16 cellular contexts compared by ENCODE assay signal in genomic region chr11:10655931-10656576, GRCh38. TPM values are rescaled to one million over a fixed set of nuclear protein-coding genes. Genes with fewer than 3 reads are reported as not detected.
DNase-seq lines count a peak whose midpoint lies in the region; ATAC-seq and TF ChIP-seq lines count a peak whose summit lies in the region.
"Had no signal": no experiment of that assay in that cellular context is flagged by ENCODE, and none has a peak within 500 bp of the region (broad histone marks: within the 10 kb centered on the region; RNA-seq: fewer than 3 reads in every experiment).

No MANE protein-coding gene starts in this region.

- DNase-seq in HFFc6 (no peak), mammary epithelial cell (no peak), transverse colon (no peak), SKM-1 (lab: John Stamatoyannopoulos, UW; ENCODE audit: unreplicated experiment) (no peak)
- DNase-seq: activated CD4-positive, alpha-beta T cell treated with anti-CD3 and anti-CD28 coated beads, Interleukin-2, amount 10 ng/mL, durations not matched to agents 24 days and 14 days; activated T-cell treated with anti-CD3 and anti-CD28 coated beads, Interleukin-2, amount 50 U/mL, for 1 hour; CD8-positive, alpha-beta T cell; cortex of kidney; NCI-H1048; SHP77; substantia nigra; T1000 had no signal

- H3K4me2 ChIP-seq in mammary epithelial cell (ENCODE audit: insufficient read depth, low read depth, low read length) = no peak overlapping the region
- H3K4me2 ChIP-seq: neural progenitor cell had no signal

- no peak overlapping the region for H3K9ac ChIP-seq in mammary epithelial cell (ENCODE audit: insufficient read depth, low read length)
- H3K9ac ChIP-seq: neural progenitor cell had no signal

- dilution Hi-C loops in mammary epithelial cell (cut with HindIII; ENCODE audit: low sequenced_read_pairs) = no loop called here

- peaks cover 11% of the 10 kb centered on the region for H3K36me3 Mint-ChIP-seq in HFFc6 (ENCODE audit: low read depth)
- H3K36me3 Mint-ChIP-seq: CD8-positive, alpha-beta T cell; neural progenitor cell had no signal

- H3K4me3 ChIP-seq in mammary epithelial cell (replicated peaks in 1 of 3; ENCODE audit: insufficient read depth in 1 of 3, low read depth in 2 of 3, low read length in 3 of 3) (no peak overlapping the region), muscle layer of duodenum (ENCODE audit: low read depth in 1 of 2, low read length in 2 of 2) (no peak overlapping the region), transverse colon (no peak overlapping the region)
- H3K4me3 ChIP-seq: neural progenitor cell had no signal

- H3K9me3 Mint-ChIP-seq in HFFc6 = no peaks in the 10 kb centered on the region
- H3K9me3 Mint-ChIP-seq: activated CD4-positive, alpha-beta T cell treated with anti-CD3 and anti-CD28 coated beads, Interleukin-2, amount 10 ng/mL, durations not matched to agents 24 days and 14 days; CD8-positive, alpha-beta T cell; neural progenitor cell had no signal

- H3K27ac ChIP-seq in mammary epithelial cell (ENCODE audit: insufficient read depth, low read depth, low read length) (no peak overlapping the region), muscle layer of duodenum (ENCODE audit: low read length) (peak overlapping the region; percentile 65), transverse colon (peak overlapping the region; percentile 77 to 89 (median 83))
- H3K27ac ChIP-seq: neural progenitor cell had no signal

- no peak for TF ChIP-seq POLR2A in transverse colon (IDR thresholded peaks at IDR 0.05)

- H3K4me1 ChIP-seq in mammary epithelial cell (ENCODE audit: insufficient read depth, low read length) = peaks cover 33% of the 10 kb centered on the region
- peaks cover 52 to 68% of the 10 kb centered on the region in 2 donors for H3K4me1 ChIP-seq in muscle layer of duodenum (ENCODE audit: control insufficient read depth in 1 of 2, insufficient read depth in 2 of 2, low read length in 2 of 2)
- peaks cover 40 to 78% (median 54%) of the 10 kb centered on the region in 4 donors for H3K4me1 ChIP-seq in transverse colon

- no peaks in the 10 kb centered on the region for H3K79me2 ChIP-seq in mammary epithelial cell (ENCODE audit: insufficient read depth, low read length)

- no peak overlapping the region for H3K4me3 Mint-ChIP-seq in HFFc6
- H3K4me3 Mint-ChIP-seq: activated CD4-positive, alpha-beta T cell treated with anti-CD3 and anti-CD28 coated beads, Interleukin-2, amount 10 ng/mL, durations not matched to agents 24 days and 14 days; CD8-positive, alpha-beta T cell; neural progenitor cell had no signal

- CTCF ChIA-PET in mammary epithelial cell (lab: Charles Lee; ENCODE audit: low non-redundant PET) = no interaction called here

- in situ Hi-C loops in mammary epithelial cell (cut with MboI; ENCODE audit: low sequenced_read_pairs in 2 of 2) (loop anchor here in 1 of 2 donors (10.0 kb wide), 1 partner anchor 131 kb away; no protein-coding TSS in a partner anchor), transverse colon (cut with MboI; ENCODE audit: low pct_ligation_motif_present in 1 of 4, low pct_unique_long_range_greater_than_20kb in 1 of 4, low sequenced_read_pairs in 3 of 4) (loop anchor here in 1 of 4 donors (10.0 kb wide), 1 partner anchor 251 kb away; no protein-coding TSS in a partner anchor)

- no peak for TF ChIP-seq EP300 in transverse colon (IDR thresholded peaks at IDR 0.05; ENCODE audit: low read depth)

- H3K9me3 ChIP-seq in mammary epithelial cell (replicated peaks; ENCODE audit: insufficient read depth, low read length) (no peaks in the 10 kb centered on the region), muscle layer of duodenum (ENCODE audit: control insufficient read depth in 1 of 2, low read length in 2 of 2) (no peaks in the 10 kb centered on the region), transverse colon (no peaks in the 10 kb centered on the region)

- peaks cover 10% of the 10 kb centered on the region for H3K27me3 Mint-ChIP-seq in HFFc6 (ENCODE audit: insufficient read depth)
- H3K27me3 Mint-ChIP-seq: activated CD4-positive, alpha-beta T cell treated with anti-CD3 and anti-CD28 coated beads, Interleukin-2, amount 10 ng/mL, durations not matched to agents 24 days and 14 days had no signal

- intact Hi-C loops in mammary epithelial cell (cut with micrococcal nuclease) = no loop called here
- intact Hi-C loops in transverse colon (cut with DNase I; ENCODE audit: low total_unique reads) = no loop called here

- no peaks in the 10 kb centered on the region for H3K36me3 ChIP-seq in mammary epithelial cell (ENCODE audit: insufficient read depth, low read length)
- H3K36me3 ChIP-seq in muscle layer of duodenum (ENCODE audit: control insufficient read depth in 1 of 2, insufficient read depth in 2 of 2, low read length in 2 of 2) = no peaks in the 10 kb centered on the region
- H3K36me3 ChIP-seq in transverse colon = no peaks in the 10 kb centered on the region
- H3K36me3 ChIP-seq: neural progenitor cell had no signal

- ATAC-seq in GM21390 (IDR thresholded peaks at IDR 0.05; ENCODE audit: unreplicated experiment) (no peak), GM18517 (IDR thresholded peaks at IDR 0.05; ENCODE audit: unreplicated experiment) (no peak)
- ATAC-seq: CD8-positive, alpha-beta T cell had no signal

- no TSS peak for BruUV-seq in mammary epithelial cell (replicated peaks; lab: Mats Ljungman, UMichigan)

- H3K27me3 ChIP-seq in mammary epithelial cell (ENCODE audit: insufficient read depth, low read length) (no peaks in the 10 kb centered on the region), muscle layer of duodenum (ENCODE audit: low read depth, low read length) (no peaks in the 10 kb centered on the region), transverse colon (no peaks in the 10 kb centered on the region)
- H3K27me3 ChIP-seq: neural progenitor cell had no signal

- H3K4me1 Mint-ChIP-seq in HFFc6 (ENCODE audit: low read depth) = peaks cover 81% of the 10 kb centered on the region

- 56% methylated on average over 6 of the region's 6 CpGs for WGBS in mammary epithelial cell (ENCODE audit: low coverage, missing lambda C conversion rate)
- WGBS in transverse colon (ENCODE audit: low coverage in 1 of 2), 2 donors = 60 to 100% methylated on average over 1 to 6 of the region's 6 CpGs

- H3K27ac Mint-ChIP-seq in HFFc6 = peak overlapping the region; percentile 97
- H3K27ac Mint-ChIP-seq: activated CD4-positive, alpha-beta T cell treated with anti-CD3 and anti-CD28 coated beads, Interleukin-2, amount 10 ng/mL, durations not matched to agents 24 days and 14 days; CD8-positive, alpha-beta T cell had no signal

- H4K20me1 ChIP-seq in mammary epithelial cell (ENCODE audit: insufficient read depth, low read length) = no peaks in the 10 kb centered on the region

- TF ChIP-seq CTCF in HFFc6 (IDR thresholded peaks at IDR 0.05) = no peak
- TF ChIP-seq CTCF in mammary epithelial cell (conservative IDR thresholded peaks at IDR 0.05 in 1 of 2, IDR thresholded peaks at IDR 0.05 in 1 of 2; ENCODE audit: extremely low read depth in 1 of 2, insufficient read depth in 1 of 2, low read depth in 1 of 2, low read length in 2 of 2) = no peak
- no peak for TF ChIP-seq CTCF in transverse colon (IDR thresholded peaks at IDR 0.05)

- peak overlapping the region; percentile 51 for H2AFZ ChIP-seq in mammary epithelial cell (ENCODE audit: low read depth, low read length)
- H2AFZ ChIP-seq: neural progenitor cell had no signal

RNA-seq across cellular contexts. Expression of gene IRAG1, which starts 37.5 kb away (rescaled TPM):
- total RNA-seq in HFFc6 (2021; fragmentation: NEBNext Ultra II Directional; extraction: Animal tissue kit (Norgen Biotek cat#: 25700)) = 10 to 100 TPM; 35.5 to 73.3 (median 38.2) TPM
- total RNA-seq in mammary epithelial cell = 1 to 10 TPM in 1 of 2 donors, under 1 TPM in 1; 0.31 to 2.0 TPM
- polyA plus RNA-seq in mammary epithelial cell = 0.14 TPM
- polyA minus RNA-seq in mammary epithelial cell = not detected
- 10 to 100 TPM; 19.4 to 48.8 (median 24.9) TPM for total RNA-seq in transverse colon
- total RNA-seq: activated CD4-positive, alpha-beta T cell treated with anti-CD3 and anti-CD28 coated beads, Interleukin-2, amount 10 ng/mL, durations not matched to agents 24 days and 14 days; CD8-positive, alpha-beta T cell had no signal

Comparison
In these comparisons a context has a peak if more than half of its experiments do, and no peak if none do; other contexts are left out.
1. RNA of gene IRAG1, which starts 37.5 kb away (total RNA-seq): 35.5 to 73.3 TPM in HFFc6 and 19.4 to 48.8 TPM in transverse colon; 0.31 to 2.0 TPM in mammary epithelial cell; every median in the first group is over 4 times any median in the second.